ENCODE assay signal across 8 cellular contexts in the genomic region with DNA sequence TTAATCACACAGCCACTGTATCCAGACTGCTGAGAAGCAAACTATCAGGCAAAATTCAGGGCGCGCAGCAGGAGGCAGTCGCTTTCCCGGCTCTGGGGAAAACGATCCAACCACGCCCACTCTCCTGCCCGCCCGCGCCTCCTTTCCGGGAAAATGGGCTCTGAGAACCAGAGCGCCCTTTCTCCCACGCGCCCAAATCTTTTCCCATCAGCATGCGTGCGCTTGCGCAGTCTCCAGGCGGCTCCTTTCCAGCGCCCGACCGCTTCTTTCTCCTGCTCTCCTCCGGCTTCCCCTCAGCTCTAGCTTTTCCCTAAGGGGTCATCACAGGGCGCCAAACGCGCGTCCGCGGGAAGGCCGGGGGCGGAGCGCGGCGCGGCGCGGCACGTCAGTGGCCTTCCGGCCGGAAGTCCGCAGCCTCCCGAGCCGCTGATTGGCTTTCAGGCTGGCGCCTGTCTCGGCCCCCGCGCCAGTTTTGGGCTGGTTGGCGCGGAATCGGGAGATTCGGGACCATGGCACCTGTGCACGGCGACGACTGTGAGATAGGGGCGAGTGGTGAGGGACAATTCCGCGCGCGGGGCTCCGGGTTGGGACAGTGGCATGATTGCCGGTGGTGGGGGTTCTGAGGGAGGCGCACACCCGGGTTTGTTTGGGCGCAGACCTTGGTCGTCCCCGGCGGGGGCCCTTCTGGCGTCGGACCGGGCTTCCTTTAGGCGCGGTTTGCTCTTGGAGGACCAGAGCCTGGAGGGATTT. TPM values are rescaled to one million over a fixed set of nuclear protein-coding genes. Genes with fewer than 3 reads are reported as not detected.
DNase-seq lines count a peak whose midpoint lies in the region; ATAC-seq and TF ChIP-seq lines count a peak whose summit lies in the region.

A gene with protein sequence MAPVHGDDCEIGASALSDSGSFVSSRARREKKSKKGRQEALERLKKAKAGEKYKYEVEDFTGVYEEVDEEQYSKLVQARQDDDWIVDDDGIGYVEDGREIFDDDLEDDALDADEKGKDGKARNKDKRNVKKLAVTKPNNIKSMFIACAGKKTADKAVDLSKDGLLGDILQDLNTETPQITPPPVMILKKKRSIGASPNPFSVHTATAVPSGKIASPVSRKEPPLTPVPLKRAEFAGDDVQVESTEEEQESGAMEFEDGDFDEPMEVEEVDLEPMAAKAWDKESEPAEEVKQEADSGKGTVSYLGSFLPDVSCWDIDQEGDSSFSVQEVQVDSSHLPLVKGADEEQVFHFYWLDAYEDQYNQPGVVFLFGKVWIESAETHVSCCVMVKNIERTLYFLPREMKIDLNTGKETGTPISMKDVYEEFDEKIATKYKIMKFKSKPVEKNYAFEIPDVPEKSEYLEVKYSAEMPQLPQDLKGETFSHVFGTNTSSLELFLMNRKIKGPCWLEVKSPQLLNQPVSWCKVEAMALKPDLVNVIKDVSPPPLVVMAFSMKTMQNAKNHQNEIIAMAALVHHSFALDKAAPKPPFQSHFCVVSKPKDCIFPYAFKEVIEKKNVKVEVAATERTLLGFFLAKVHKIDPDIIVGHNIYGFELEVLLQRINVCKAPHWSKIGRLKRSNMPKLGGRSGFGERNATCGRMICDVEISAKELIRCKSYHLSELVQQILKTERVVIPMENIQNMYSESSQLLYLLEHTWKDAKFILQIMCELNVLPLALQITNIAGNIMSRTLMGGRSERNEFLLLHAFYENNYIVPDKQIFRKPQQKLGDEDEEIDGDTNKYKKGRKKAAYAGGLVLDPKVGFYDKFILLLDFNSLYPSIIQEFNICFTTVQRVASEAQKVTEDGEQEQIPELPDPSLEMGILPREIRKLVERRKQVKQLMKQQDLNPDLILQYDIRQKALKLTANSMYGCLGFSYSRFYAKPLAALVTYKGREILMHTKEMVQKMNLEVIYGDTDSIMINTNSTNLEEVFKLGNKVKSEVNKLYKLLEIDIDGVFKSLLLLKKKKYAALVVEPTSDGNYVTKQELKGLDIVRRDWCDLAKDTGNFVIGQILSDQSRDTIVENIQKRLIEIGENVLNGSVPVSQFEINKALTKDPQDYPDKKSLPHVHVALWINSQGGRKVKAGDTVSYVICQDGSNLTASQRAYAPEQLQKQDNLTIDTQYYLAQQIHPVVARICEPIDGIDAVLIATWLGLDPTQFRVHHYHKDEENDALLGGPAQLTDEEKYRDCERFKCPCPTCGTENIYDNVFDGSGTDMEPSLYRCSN (N-terminal part only) (plus strand): TSS at position 466 of the 750 bp plus-strand sequence. CDS start 44 bp downstream, at position 510.

- no peaks in the 10 kb centered on the region for H3K36me3 Mint-ChIP-seq in T-helper 17 cell (ENCODE audit: low read depth)

- peak within 1 kb of the TSS; percentile 91 for H3K4me3 Mint-ChIP-seq in T-helper 17 cell

- peak; percentile 67 for ATAC-seq in GM18499 (IDR thresholded peaks at IDR 0.05; ENCODE audit: insufficient read depth, unreplicated experiment)
- peak; percentile 94 for ATAC-seq in HG02885 (IDR thresholded peaks at IDR 0.05; ENCODE audit: poor library complexity, unreplicated experiment)
- ATAC-seq in T-helper 17 cell: peak; percentile 93

- DNase-seq in NCI-H1694 (lab: John Stamatoyannopoulos, UW): peak; percentile 98
- peak; percentile 37 to 56 (median 51) for DNase-seq in T-helper 17 cell
- DNase-seq in anterior cingulate cortex (lab: John Stamatoyannopoulos, UW): peak; percentile 27 to 94 (median 88)
- DNase-seq in right atrium auricular region (ENCODE audit: low spot score): peak; percentile 90
- peak; percentile 82 for DNase-seq in prostate gland (ENCODE audit: low spot score)
- DNase-seq in ureter (ENCODE audit: low spot score): peak; percentile 93

- H3K4me1 Mint-ChIP-seq in T-helper 17 cell: peaks cover 6% of the 10 kb centered on the region

- peak within 1 kb of the TSS; percentile 74 to 82 for H3K27ac ChIP-seq in right atrium auricular region
- H3K27ac ChIP-seq in prostate gland: peak within 1 kb of the TSS; percentile 60 to 69

- H3K36me3 ChIP-seq in right atrium auricular region (no peaks in the 10 kb centered on the region), prostate gland (no peaks in the 10 kb centered on the region)

- H3K27ac Mint-ChIP-seq in T-helper 17 cell: peak within 1 kb of the TSS; percentile 88

- TF ChIP-seq CTCF in right atrium auricular region (IDR thresholded peaks at IDR 0.05): peak in 1 of 2 donors; percentile 29
- peak in 1 of 4 experiments; percentile 20 for TF ChIP-seq CTCF in prostate gland (IDR thresholded peaks at IDR 0.05)

- 1% methylated on average over 41 of the region's 70 CpGs for WGBS in prostate gland

- H3K27me3 Mint-ChIP-seq in T-helper 17 cell: no peaks in the 10 kb centered on the region

- no peaks in the 10 kb centered on the region for H3K27me3 ChIP-seq in right atrium auricular region
- H3K27me3 ChIP-seq in prostate gland (replicated peaks; ENCODE audit: insufficient read depth): no peaks in the 10 kb centered on the region

- H3K4me1 ChIP-seq in right atrium auricular region: no peaks in the 10 kb centered on the region
- H3K4me1 ChIP-seq in prostate gland (replicated peaks): no peaks in the 10 kb centered on the region

- H3K4me3 ChIP-seq in right atrium auricular region: peak within 1 kb of the TSS; percentile 51 to 65
- peak within 1 kb of the TSS; percentile 49 to 51 for H3K4me3 ChIP-seq in prostate gland

- H3K9me3 ChIP-seq in T-helper 17 cell (ENCODE audit: control insufficient read depth, low read length, poor library complexity, severe bottlenecking) (no peaks in the 10 kb centered on the region), right atrium auricular region (no peaks in the 10 kb centered on the region), prostate gland (no peaks in the 10 kb centered on the region)

- TF ChIP-seq POLR2A in prostate gland (IDR thresholded peaks at IDR 0.05): no peak

- intact Hi-C loops in prostate gland (cut with DNase I): no loop called here

RNA-seq across cellular contexts. Expression of the gene that starts here (rescaled TPM):
- total RNA-seq in T-helper 17 cell (1 to 10 TPM; 7.7 to 8.7 TPM), right atrium auricular region (1 to 10 TPM; 6.7 to 7.2 TPM), prostate gland (10 to 100 TPM; 11.9 to 12.2 TPM), ureter (14.6 TPM)

Comparison
In these comparisons a context has a peak if more than half of its experiments do, and no peak if none do; other contexts are left out.
1. Peak in every context shown above with its lines: DNase-seq, ATAC-seq, H3K4me3 ChIP-seq and H3K27ac ChIP-seq.